ENCODE assay signal across 8 cellular contexts in the genomic region with DNA sequence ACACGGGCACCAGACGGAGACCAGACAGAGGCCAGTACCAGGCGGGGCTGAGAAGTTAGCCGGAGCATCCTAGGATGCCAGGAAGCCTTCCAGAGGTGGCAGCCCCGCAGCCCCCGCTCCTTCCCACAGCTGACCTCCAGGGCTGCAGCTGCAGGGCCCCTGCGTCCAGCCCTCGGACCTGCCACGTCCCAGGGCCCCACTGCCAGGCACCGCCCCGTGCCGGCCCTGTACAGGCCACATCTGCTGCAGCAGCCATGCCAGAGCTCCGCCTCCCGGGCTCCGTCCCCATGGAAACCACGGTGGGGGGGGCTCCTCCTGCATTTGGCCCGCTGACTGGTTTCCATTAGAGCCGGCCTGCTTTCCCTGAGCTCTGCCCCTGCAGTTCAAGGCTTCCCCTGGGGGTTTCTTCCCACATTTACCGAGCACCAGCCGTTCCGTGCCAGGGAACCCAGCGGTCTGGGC.
DNase-seq lines count a peak whose midpoint lies in the region; ATAC-seq, FAIRE-seq and TF ChIP-seq lines count a peak whose summit lies in the region.

No MANE protein-coding gene starts in this region.

- no peak overlapping the region for H4K5ac ChIP-seq in H1 (ENCODE audit: insufficient read length, low read depth, low read length)

- no peak overlapping the region for H3K56ac ChIP-seq in H1 (replicated peaks; ENCODE audit: insufficient read length, low read depth, low read length)

- H3K4ac ChIP-seq in H1 (replicated peaks; ENCODE audit: insufficient read length, low read depth, low read length), result no peak overlapping the region

- no peak overlapping the region for H2BK20ac ChIP-seq in H1 (ENCODE audit: low read length)

- no peak overlapping the region for H3K23ac ChIP-seq in H1 (ENCODE audit: insufficient read length)

- H3K4me2 ChIP-seq in H1 (ENCODE audit: insufficient read depth in 1 of 2, low read depth in 2 of 2, low read length in 2 of 2), result no peak overlapping the region

- H3K9me3 Mint-ChIP-seq in CD4-positive, alpha-beta T cell, result no peaks in the 10 kb centered on the region

- H4K8ac ChIP-seq in H1 (ENCODE audit: extremely low read depth, insufficient read depth, low read length), result peak overlapping the region; percentile 70; the same call in 1 of the 2 replicates

- TF ChIP-seq RAD21 in H1 (IDR thresholded peaks at IDR 0.05 in 1 of 2, conservative IDR thresholded peaks at IDR 0.05 in 1 of 2; ENCODE audit: low read depth in 2 of 2, low read length in 2 of 2), result no peak

- no peak overlapping the region for H2BK12ac ChIP-seq in H1 (ENCODE audit: low read depth, low read length)

- H3K9ac ChIP-seq in H1 (replicated peaks in 1 of 4; ENCODE audit: extremely low read depth in 1 of 4, low read depth in 3 of 4, low read length in 3 of 4) (no peak overlapping the region), mucosa of rectum (ENCODE audit: low read depth in 1 of 2, low read length in 2 of 2) (peak overlapping the region in 1 of 2 donors; percentile 32)

- FAIRE-seq in H1 (lab: Jason Lieb, UNC), result no peak

- H3K4me1 Mint-ChIP-seq in CD4-positive, alpha-beta T cell (ENCODE audit: low read depth), result peaks cover 12% of the 10 kb centered on the region

- no peak overlapping the region for H3K4me3 Mint-ChIP-seq in CD4-positive, alpha-beta T cell

- H3K23me2 ChIP-seq in H1 (ENCODE audit: low read depth, low read length), result no peaks in the 10 kb centered on the region

- peaks cover 4 to 5% of the 10 kb centered on the region in 2 experiments for H4K20me1 ChIP-seq in H1 (replicated peaks in 1 of 2; ENCODE audit: control insufficient read depth in 1 of 2, insufficient read depth in 2 of 2, low read length in 2 of 2)

- ATAC-seq in GM18519 (IDR thresholded peaks at IDR 0.05; ENCODE audit: low FRiP score, unreplicated experiment), result no peak
- no peak for ATAC-seq in CD4-positive, alpha-beta T cell (ENCODE audit: poor library complexity)

- no peak overlapping the region for H4K91ac ChIP-seq in H1 (replicated peaks; ENCODE audit: insufficient read length, low read length)

- H3K4me1 ChIP-seq in H1 (replicated peaks in 1 of 4; ENCODE audit: control insufficient read depth in 3 of 4, insufficient read depth in 4 of 4, low read length in 3 of 4), result no peaks in the 10 kb centered on the region; a peak in 1 of 7 replicates
- H3K4me1 ChIP-seq in mucosa of rectum (ENCODE audit: control insufficient read depth in 2 of 2, insufficient read depth in 2 of 2, low read length in 2 of 2), result peaks cover 69 to 72% of the 10 kb centered on the region in 2 donors

- no peak overlapping the region for H2AK5ac ChIP-seq in H1 (ENCODE audit: low read depth, low read length)

- H2BK5ac ChIP-seq in H1 (ENCODE audit: low read depth, low read length), result no peak overlapping the region

- H2BK120ac ChIP-seq in H1 (replicated peaks; ENCODE audit: low read depth, low read length), result no peak overlapping the region

- no peak for TF ChIP-seq EP300 in H1 (IDR thresholded peaks at IDR 0.05; ENCODE audit: borderline replicate concordance in 1 of 2, low read depth in 2 of 2, low read length in 2 of 2)

- no peaks in the 10 kb centered on the region for H3K9me3 ChIP-seq in H1 (ENCODE audit: insufficient read depth in 2 of 2, low read depth in 1 of 2, low read length in 1 of 2)
- H3K9me3 ChIP-seq in mucosa of rectum (ENCODE audit: control insufficient read depth in 2 of 2, low read length in 2 of 2), result no peaks in the 10 kb centered on the region
- H3K9me3 ChIP-seq in CD4-positive, alpha-beta T cell (ENCODE audit: control insufficient read depth, low read length), result no peaks in the 10 kb centered on the region

- no peak overlapping the region for H2AFZ ChIP-seq in H1 (ENCODE audit: low read length)

- H3K14ac ChIP-seq in H1 (ENCODE audit: insufficient read length), result no peak overlapping the region

- no peak for TF ChIP-seq POLR2A in H1 (IDR thresholded peaks at IDR 0.05; ENCODE audit: control extremely low read depth in 1 of 2, low read depth in 2 of 2, low read length in 2 of 2)

- POLR2A ChIA-PET in H1 (lab: Charles Lee; ENCODE audit: partially characterized antibody), result interaction anchor here (1.0 kb wide), 1 partner anchor 10 kb away, joined by 3 read pairs; no protein-coding TSS in a partner anchor
- POLR2A ChIA-PET in CD4-positive, alpha-beta T cell (lab: Charles Lee), result no interaction called here

- no peak overlapping the region for H3K27ac Mint-ChIP-seq in CD4-positive, alpha-beta T cell

- H3K27ac ChIP-seq in H1 (ENCODE audit: low read depth, low read length) (no peak overlapping the region), mucosa of rectum (ENCODE audit: low read depth in 2 of 2, low read length in 2 of 2) (peak overlapping the region; percentile 51 to 91)
- H3K27ac ChIP-seq in CD4-positive, alpha-beta T cell (ENCODE audit: low read depth, low read length), result no peak overlapping the region

- H3K36me3 ChIP-seq in H1 (ENCODE audit: control insufficient read depth in 2 of 4, insufficient read depth in 4 of 4, low read length in 3 of 4) (no peaks in the 10 kb centered on the region), mucosa of rectum (ENCODE audit: control insufficient read depth in 2 of 2, insufficient read depth in 2 of 2, low read length in 2 of 2) (peaks cover 15 to 37% of the 10 kb centered on the region in 2 donors)

- intact Hi-C loops in CD4-positive, alpha-beta T cell (cut with DNase I, micrococcal nuclease), result no loop called here

- no peak overlapping the region for H3K18ac ChIP-seq in H1 (ENCODE audit: extremely low read depth, low read length)

- 93% methylated on average over 19 of the region's 22 CpGs; no CpG with 5 or more reads in 1 of the 2 experiments for WGBS in H1 (ENCODE audit: extremely low coverage in 1 of 2, insufficient coverage in 1 of 2, insufficient read length in 1 of 2, insufficient replicate concordance in 2 of 2, low coverage in 1 of 2, low lambda C conversion rate in 2 of 2, missing lambda C conversion rate in 1 of 2), 2 experiments

- H2BK15ac ChIP-seq in H1 (ENCODE audit: low read length), result no peak overlapping the region

- H3K4me3 ChIP-seq in AG10803 (ENCODE audit: low read length) (peak overlapping the region; percentile 98), H1 (ENCODE audit: extremely low read depth in 1 of 4, insufficient read depth in 2 of 4, low read depth in 3 of 4, low read length in 4 of 4) (no peak overlapping the region), mucosa of rectum (ENCODE audit: low read length in 2 of 2) (peak overlapping the region in 1 of 2 donors; percentile 26)

- no peak for TF ChIP-seq CTCF in AG10803 (conservative IDR thresholded peaks at IDR 0.05; ENCODE audit: low read length)
- TF ChIP-seq CTCF in H1 (IDR thresholded peaks at IDR 0.05; ENCODE audit: control extremely low read depth in 1 of 3, insufficient read depth in 1 of 3, low read depth in 1 of 3, low read length in 3 of 3), result no peak
- TF ChIP-seq CTCF in CD4-positive, alpha-beta T cell (IDR thresholded peaks at IDR 0.05), result no peak

- no peaks in the 10 kb centered on the region for H3K27me3 Mint-ChIP-seq in CD4-positive, alpha-beta T cell

- H3K79me2 ChIP-seq in H1 (ENCODE audit: control insufficient read depth in 1 of 2, insufficient read depth in 2 of 2, low read length in 2 of 2), result peaks cover 0 to 22% of the 10 kb centered on the region in 2 experiments; a peak in 2 of 4 replicates

- peaks cover 8% of the 10 kb centered on the region for H3K36me3 Mint-ChIP-seq in CD4-positive, alpha-beta T cell (ENCODE audit: low read depth)

- no peaks in the 10 kb centered on the region for H3K27me3 ChIP-seq in H1 (replicated peaks in 1 of 4; ENCODE audit: control insufficient read depth in 3 of 4, extremely low read depth in 1 of 4, insufficient read depth in 3 of 4, low read length in 3 of 4)
- no peaks in the 10 kb centered on the region for H3K27me3 ChIP-seq in mucosa of rectum (ENCODE audit: control insufficient read depth in 2 of 2, insufficient read depth in 2 of 2, low read length in 2 of 2)
- no peaks in the 10 kb centered on the region for H3K27me3 ChIP-seq in CD4-positive, alpha-beta T cell (ENCODE audit: control insufficient read depth, insufficient read depth, low read length)

- DNase-seq in AG10803 (ENCODE audit: low read depth) (peak; percentile 95), NCI-H2196 (lab: John Stamatoyannopoulos, UW; ENCODE audit: unreplicated experiment) (peak; percentile 83), H1 (ENCODE audit: low read depth in 1 of 2, low spot score in 2 of 2) (no peak), DMS153 treated with DMSO at 0.1 percent for 48 hours (lab: John Stamatoyannopoulos, UW; ENCODE audit: unreplicated experiment) (no peak)
- DNase-seq in CD4-positive, alpha-beta T cell, result no peak
- no peak for DNase-seq in activated CD8-positive, alpha-beta memory T cell treated with anti-CD3 and anti-CD28 coated beads, Interleukin-2, amount 50 U/mL, for 4 hours

- peaks cover 4% of the 10 kb centered on the region; the same call in 1 of the 2 replicates for H3K79me1 ChIP-seq in H1 (ENCODE audit: low read depth, low read length)

- CTCF ChIA-PET in H1 (lab: Charles Lee; ENCODE audit: partially characterized antibody), result interaction anchor here (1.5 to 2.0 kb wide), 3 partner anchors 23 to 92 kb away, joined by 4 to 7 read pairs (median 4); no protein-coding TSS in a partner anchor
- CTCF ChIA-PET in CD4-positive, alpha-beta T cell (lab: Charles Lee), result interaction anchor here (1.7 kb wide), 1 partner anchor 82 kb away, joined by 3 read pairs; no protein-coding TSS in a partner anchor

TF ChIP-seq in H1, 55 proteins besides CTCF, POLR2A, EP300 and RAD21:
- no peak for TF ChIP-seq RNF2 (IDR thresholded peaks at IDR 0.05; ENCODE audit: borderline replicate concordance, low read depth, low read length, missing control alignments, poor library complexity, severe bottlenecking)
- TF ChIP-seq KDM1A (IDR thresholded peaks at IDR 0.05; ENCODE audit: borderline replicate concordance, low read length), result no peak
- TF ChIP-seq ASH2L (IDR thresholded peaks at IDR 0.05; ENCODE audit: low read length), result no peak
- TF ChIP-seq TBP (IDR thresholded peaks at IDR 0.05; ENCODE audit: low read depth, low read length), result no peak

Comparison
In these comparisons a context has a peak if more than half of its experiments do, and no peak if none do; other contexts are left out.
1. DNase-seq: peak in AG10803 (single experiment) and NCI-H2196 (single experiment); none in H1 (0 of 2), DMS153 treated with DMSO at 0.1 percent for 48 hours (single experiment), CD4-positive, alpha-beta T cell (0 of 10) and activated CD8-positive, alpha-beta memory T cell treated with anti-CD3 and anti-CD28 coated beads, Interleukin-2, amount 50 U/mL, for 4 hours (single experiment).
2. H3K27ac ChIP-seq: peak in mucosa of rectum (2 of 2); none in H1 (single experiment) and CD4-positive, alpha-beta T cell (single experiment).